17 cellular contexts compared by ENCODE assay signal in genomic region chr6:91288741-91289140, GRCh38.
"Had no signal": no experiment of that assay in that cellular context is flagged by ENCODE, and none has a peak within 500 bp of the region (broad histone marks: within the 10 kb centered on the region; RNA-seq: fewer than 3 reads in every experiment).

No MANE protein-coding gene starts in this region.

- DNase-seq: activated CD8-positive, alpha-beta memory T cell treated with anti-CD3 and anti-CD28 coated beads for 24 hours; activated effector memory CD4-positive, alpha-beta T cell treated with anti-CD3 and anti-CD28 coated beads, Interleukin-2, amount 50 U/mL, for 16 hours; activated T-cell treated with anti-CD3 and anti-CD28 coated beads, Interleukin-2, amount 50 U/mL, for 72 hours; effector CD4-positive, alpha-beta T cell; immature natural killer cell; kidney glomerular epithelial cell; left ventricle myocardium inferior; mammary epithelial cell; mucosa of descending colon; natural killer cell; stimulated activated naive B cell treated with anti-CD40 and anti-IgM and Interleukin-4, amounts not matched to agents 10 μg/mL and 1 μg/mL and 100 μg/mL, for 72 hours; upper lobe of left lung had no signal

- H3K4me1 ChIP-seq: ascending aorta, gastroesophageal sphincter, left ventricle myocardium inferior, upper lobe of left lung had no signal

- H3K9me3 ChIP-seq: ascending aorta, gastroesophageal sphincter, left ventricle myocardium inferior, mucosa of descending colon, neutrophil, thoracic aorta, upper lobe of left lung had no signal

- ATAC-seq: activated CD4-positive, CD25-positive, alpha-beta regulatory T cell treated with anti-CD3 and anti-CD28 coated beads, Interleukin-2, amount 50 U/mL, for 24 hours; activated T-cell treated with anti-CD3 and anti-CD28 coated beads, Interleukin-2, amount 50 U/mL, for 72 hours; gastroesophageal sphincter; mucosa of descending colon; natural killer cell; stimulated activated naive B cell treated with anti-CD40 and anti-IgM and Interleukin-4, amounts not matched to agents 10 μg/mL and 1 μg/mL and 100 μg/mL, for 72 hours had no signal

- H3K27me3 ChIP-seq: ascending aorta, gastroesophageal sphincter, neutrophil, upper lobe of left lung had no signal

- H3K27ac ChIP-seq: ascending aorta, gastroesophageal sphincter, left ventricle myocardium inferior, neutrophil, thoracic aorta, upper lobe of left lung had no signal

- H3K4me3 ChIP-seq: ascending aorta, gastroesophageal sphincter, left ventricle myocardium inferior, mucosa of descending colon, thoracic aorta, upper lobe of left lung had no signal

- H3K36me3 ChIP-seq: ascending aorta, gastroesophageal sphincter, left ventricle myocardium inferior, neutrophil, thoracic aorta, upper lobe of left lung had no signal
